In the genomic region with DNA sequence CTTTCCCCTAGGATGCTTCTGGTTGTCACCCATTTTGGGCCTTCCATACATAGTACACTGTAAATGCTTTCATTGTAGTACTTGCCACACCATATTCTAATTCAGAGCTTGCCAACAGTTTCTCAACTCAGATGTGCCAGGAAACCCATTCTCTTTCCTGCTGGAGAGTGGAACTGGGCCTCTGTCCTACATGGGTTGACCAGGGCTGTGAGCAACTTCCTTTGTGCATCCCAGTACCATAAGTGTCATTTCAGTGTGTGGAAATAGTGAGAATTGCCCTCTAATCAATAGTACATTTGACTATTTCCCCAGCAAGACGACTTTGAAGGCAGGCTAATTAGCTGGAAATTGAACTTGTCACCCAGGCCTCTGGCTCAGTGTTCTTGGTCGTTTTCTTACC, we compare ENCODE assay signal across 14 cellular contexts.
A peak's percentile ranks its signal among the peaks of the same experiment; 100 is the strongest.
DNase-seq lines count a peak whose midpoint lies in the region; ATAC-seq and TF ChIP-seq lines count a peak whose summit lies in the region.
"Had no signal": no experiment of that assay in that cellular context is flagged by ENCODE, and none has a peak within 500 bp of the region (broad histone marks: within the 10 kb centered on the region; RNA-seq: fewer than 3 reads in every experiment).

No MANE protein-coding gene starts in this region.

- no peak overlapping the region for H3K4me3 Mint-ChIP-seq in activated T-cell treated with anti-CD3 and anti-CD28 coated beads, Interleukin-2, amount 50 U/mL, for 72 hours
- H3K4me3 Mint-ChIP-seq in activated T-cell treated with anti-CD3 and anti-CD28 coated beads, Interleukin-2, amount 50 U/mL, for 24 hours: no peak overlapping the region
- H3K4me3 Mint-ChIP-seq: CD4-positive, CD25-positive, alpha-beta regulatory T cell had no signal

- H3K4me1 Mint-ChIP-seq in activated T-cell treated with anti-CD3 and anti-CD28 coated beads, Interleukin-2, amount 50 U/mL, for 72 hours (ENCODE audit: low read depth): peaks cover 9% of the 10 kb centered on the region
- H3K4me1 Mint-ChIP-seq in activated T-cell treated with anti-CD3 and anti-CD28 coated beads, Interleukin-2, amount 50 U/mL, for 24 hours (ENCODE audit: low read depth): peaks cover 3% of the 10 kb centered on the region

- H3K4me3 ChIP-seq in OCI-LY3 (ENCODE audit: low read length) (no peak overlapping the region), lower lobe of right lung (no peak overlapping the region)
- H3K4me3 ChIP-seq: A549 had no signal

- peak overlapping the region; percentile 68 for H3K4me2 ChIP-seq in OCI-LY3 (ENCODE audit: low read length)
- H3K4me2 ChIP-seq: A549 had no signal

- no peaks in the 10 kb centered on the region for H3K27me3 Mint-ChIP-seq in activated T-cell treated with anti-CD3 and anti-CD28 coated beads, Interleukin-2, amount 50 U/mL, for 72 hours (ENCODE audit: low read depth)
- no peaks in the 10 kb centered on the region for H3K27me3 Mint-ChIP-seq in activated T-cell treated with anti-CD3 and anti-CD28 coated beads, Interleukin-2, amount 50 U/mL, for 24 hours
- H3K27me3 Mint-ChIP-seq: CD4-positive, CD25-positive, alpha-beta regulatory T cell had no signal

- ATAC-seq in activated T-cell treated with anti-CD3 and anti-CD28 coated beads, Interleukin-2, amount 50 U/mL, for 72 hours (replicated peaks in 1 of 2): no peak
- ATAC-seq in lower lobe of right lung: peak; percentile 57 to 67
- ATAC-seq: A549, Panc1, Right ventricle myocardium inferior had no signal

- H3K36me3 ChIP-seq in OCI-LY3 (replicated peaks; ENCODE audit: low read depth, low read length) (peaks cover 57% of the 10 kb centered on the region), lower lobe of right lung (peaks cover 44% of the 10 kb centered on the region)

- no peaks in the 10 kb centered on the region for H3K9me3 Mint-ChIP-seq in activated T-cell treated with anti-CD3 and anti-CD28 coated beads, Interleukin-2, amount 50 U/mL, for 72 hours
- H3K9me3 Mint-ChIP-seq in activated T-cell treated with anti-CD3 and anti-CD28 coated beads, Interleukin-2, amount 50 U/mL, for 24 hours: no peaks in the 10 kb centered on the region
- H3K9me3 Mint-ChIP-seq: CD4-positive, CD25-positive, alpha-beta regulatory T cell had no signal

- 0 out of 2 replicates have a peak overlapping the region, but pooled peaks have one; percentile 61 for H2AFZ ChIP-seq in OCI-LY3 (ENCODE audit: low read depth, low read length)

- intact Hi-C loops in lower lobe of right lung (cut with DNase I): no loop called here

- H3K79me2 ChIP-seq in OCI-LY3 (ENCODE audit: low read length): no peaks in the 10 kb centered on the region

- peak overlapping the region; percentile 50 for H3K9ac ChIP-seq in OCI-LY3 (ENCODE audit: low read length)

- H3K4me1 ChIP-seq in OCI-LY3 (ENCODE audit: low read length) (peaks cover 19% of the 10 kb centered on the region), lower lobe of right lung (peaks cover 5% of the 10 kb centered on the region)
- H3K4me1 ChIP-seq: A549 had no signal

- H3K27ac ChIP-seq in OCI-LY3 (ENCODE audit: low read length) (peak overlapping the region; percentile 75), lower lobe of right lung (peak overlapping the region; percentile 7)
- H3K27ac ChIP-seq: A549 had no signal

- TF ChIP-seq CTCF in OCI-LY3 (IDR thresholded peaks at IDR 0.05; ENCODE audit: low read depth, low read length): no peak
- no peak for TF ChIP-seq CTCF in lower lobe of right lung (IDR thresholded peaks at IDR 0.05)

- no peaks in the 10 kb centered on the region for H3K9me3 ChIP-seq in OCI-LY3 (ENCODE audit: insufficient read depth, low read length)
- H3K9me3 ChIP-seq in lower lobe of right lung: no peaks in the 10 kb centered on the region
- H3K9me3 ChIP-seq: A549 had no signal

- no peaks in the 10 kb centered on the region for H3K27me3 ChIP-seq in OCI-LY3 (ENCODE audit: low read depth, low read length)
- no peaks in the 10 kb centered on the region for H3K27me3 ChIP-seq in lower lobe of right lung (ENCODE audit: low read depth)

- peaks cover 2 to 17% of the 10 kb centered on the region in 2 donors for H3K36me3 Mint-ChIP-seq in activated T-cell treated with anti-CD3 and anti-CD28 coated beads, Interleukin-2, amount 50 U/mL, for 72 hours (ENCODE audit: insufficient read depth in 2 of 2)
- H3K36me3 Mint-ChIP-seq in activated T-cell treated with anti-CD3 and anti-CD28 coated beads, Interleukin-2, amount 50 U/mL, for 24 hours (ENCODE audit: low read depth): peaks cover 95% of the 10 kb centered on the region

- no peak for DNase-seq in activated T-cell treated with anti-CD3 and anti-CD28 coated beads, Interleukin-2, amount 50 U/mL, for 72 hours
- DNase-seq in activated T-cell treated with anti-CD3 and anti-CD28 coated beads, Interleukin-2, amount 50 U/mL, for 24 hours: no peak
- DNase-seq in lower lobe of right lung (no peak), NCI-H1436 (lab: John Stamatoyannopoulos, UW) (no peak), DMS153 treated with DMSO at 0.1 percent for 48 hours (lab: John Stamatoyannopoulos, UW; ENCODE audit: unreplicated experiment) (no peak)
- no peak for DNase-seq in stimulated activated naive CD4-positive, alpha-beta T cell treated with Interleukin-2 at 50 U/mL for 16 hours (lab: John Stamatoyannopoulos, UW)
- DNase-seq: CD4-positive, CD25-positive, alpha-beta regulatory T cell; NCI-H1092; NCI-H1694; NCI-H69 had no signal

- H3K27ac Mint-ChIP-seq in activated T-cell treated with anti-CD3 and anti-CD28 coated beads, Interleukin-2, amount 50 U/mL, for 72 hours: peak overlapping the region; percentile 82
- no peak overlapping the region for H3K27ac Mint-ChIP-seq in activated T-cell treated with anti-CD3 and anti-CD28 coated beads, Interleukin-2, amount 50 U/mL, for 24 hours

- H4K20me1 ChIP-seq in OCI-LY3 (ENCODE audit: insufficient read depth, low read length): no peaks in the 10 kb centered on the region

Comparison
In these comparisons a context has a peak if more than half of its experiments do, and no peak if none do; other contexts are left out.
1. ATAC-seq: peak in lower lobe of right lung (2 of 2); none in activated T-cell treated with anti-CD3 and anti-CD28 coated beads, Interleukin-2, amount 50 U/mL, for 72 hours (0 of 2).